ENCODE assay signal across 17 cellular contexts in genomic region chr12:132579747-132580146, GRCh38. TPM values are rescaled to one million over a fixed set of nuclear protein-coding genes. Genes with fewer than 3 reads are reported as not detected.
DNase-seq lines count a peak whose midpoint lies in the region; ATAC-seq and TF ChIP-seq lines count a peak whose summit lies in the region.
"Had no signal": no experiment of that assay in that cellular context is flagged by ENCODE, and none has a peak within 500 bp of the region (broad histone marks: within the 10 kb centered on the region; RNA-seq: fewer than 3 reads in every experiment).

No MANE protein-coding gene starts in this region.

- H3K9me3 Mint-ChIP-seq in activated naive CD8-positive, alpha-beta T cell treated with anti-CD3 and anti-CD28 coated beads for 36 hours, result no peaks in the 10 kb centered on the region
- H3K9me3 Mint-ChIP-seq in activated naive CD8-positive, alpha-beta T cell treated with anti-CD3 and anti-CD28 coated beads, Interleukin-2, amount 50 U/mL, for 24 hours, result no peaks in the 10 kb centered on the region
- H3K9me3 Mint-ChIP-seq in HFFc6, result no peaks in the 10 kb centered on the region
- H3K9me3 Mint-ChIP-seq: H9 had no signal

- no peaks in the 10 kb centered on the region for H3K4me1 Mint-ChIP-seq in activated naive CD8-positive, alpha-beta T cell treated with anti-CD3 and anti-CD28 coated beads for 36 hours
- H3K4me1 Mint-ChIP-seq in activated naive CD8-positive, alpha-beta T cell treated with anti-CD3 and anti-CD28 coated beads, Interleukin-2, amount 50 U/mL, for 24 hours, result no peaks in the 10 kb centered on the region
- H3K4me1 Mint-ChIP-seq in HFFc6 (ENCODE audit: low read depth), result no peaks in the 10 kb centered on the region

- TF ChIP-seq CTCF in HFFc6 (IDR thresholded peaks at IDR 0.05) (0 out of 2 replicates have a peak, but pooled peaks have one; percentile 0), gastroesophageal sphincter (IDR thresholded peaks at IDR 0.05) (peak in 1 of 4 experiments; percentile 1)

- H3K36me3 ChIP-seq in gastroesophageal sphincter, result peaks cover 0 to 89% of the 10 kb centered on the region in 2 donors

- H3K9me3 ChIP-seq in gastroesophageal sphincter, result no peaks in the 10 kb centered on the region
- H3K9me3 ChIP-seq: BLaER1 had no signal

- no peaks in the 10 kb centered on the region for H3K27me3 Mint-ChIP-seq in activated naive CD8-positive, alpha-beta T cell treated with anti-CD3 and anti-CD28 coated beads for 36 hours
- H3K27me3 Mint-ChIP-seq in activated naive CD8-positive, alpha-beta T cell treated with anti-CD3 and anti-CD28 coated beads, Interleukin-2, amount 50 U/mL, for 24 hours, result no peaks in the 10 kb centered on the region
- H3K27me3 Mint-ChIP-seq in HFFc6 (ENCODE audit: insufficient read depth), result peaks cover 1% of the 10 kb centered on the region; the same call in 1 of the 2 replicates

- peaks cover 0 to 35% (median 0%) of the 10 kb centered on the region in 3 donors for H3K4me1 ChIP-seq in gastroesophageal sphincter

- whole genome bisulfite sequencing in gastroesophageal sphincter (ENCODE audit: low coverage in 1 of 2), 2 donors, result 47 to 74% methylated on average over 7 to 12 of the region's 12 CpGs

- TF ChIP-seq POLR2A in gastroesophageal sphincter (IDR thresholded peaks at IDR 0.05), result no peak

- no peak for TF ChIP-seq EP300 in gastroesophageal sphincter (IDR thresholded peaks at IDR 0.05)

- H3K4me3 Mint-ChIP-seq in activated naive CD8-positive, alpha-beta T cell treated with anti-CD3 and anti-CD28 coated beads for 36 hours, result no peak overlapping the region
- no peak overlapping the region for H3K4me3 Mint-ChIP-seq in activated naive CD8-positive, alpha-beta T cell treated with anti-CD3 and anti-CD28 coated beads, Interleukin-2, amount 50 U/mL, for 24 hours
- no peak overlapping the region for H3K4me3 Mint-ChIP-seq in HFFc6
- H3K4me3 Mint-ChIP-seq: GM23338, H9 had no signal

- no peak overlapping the region for H3K4me3 ChIP-seq in gastroesophageal sphincter
- H3K4me3 ChIP-seq: BLaER1, GM23338 had no signal

- ATAC-seq in activated naive CD8-positive, alpha-beta T cell treated with anti-CD3 and anti-CD28 coated beads, Interleukin-2, amount 50 U/mL, for 24 hours, result no peak
- peak; percentile 56 for ATAC-seq in gastroesophageal sphincter
- peak; percentile 66 for ATAC-seq in sciatic nerve
- ATAC-seq in HG02678 (IDR thresholded peaks at IDR 0.05; ENCODE audit: unreplicated experiment), result no peak
- ATAC-seq: GM23338, HepG2 had no signal

- no peaks in the 10 kb centered on the region for H3K27me3 ChIP-seq in gastroesophageal sphincter
- H3K27me3 ChIP-seq: BLaER1 had no signal

- peak overlapping the region in 3 of 4 donors; percentile 45 to 77 (median 54) for H3K27ac ChIP-seq in gastroesophageal sphincter
- H3K27ac ChIP-seq: BLaER1 had no signal

- no peak for DNase-seq in activated naive CD8-positive, alpha-beta T cell treated with anti-CD3 and anti-CD28 coated beads for 36 hours
- no peak for DNase-seq in activated naive CD8-positive, alpha-beta T cell treated with anti-CD3 and anti-CD28 coated beads, Interleukin-2, amount 50 U/mL, for 24 hours
- DNase-seq in HFFc6 (no peak), sciatic nerve (ENCODE audit: low spot score) (no peak), NCI-H2171 treated with DMSO at 0.1 percent for 48 hours (lab: John Stamatoyannopoulos, UW) (no peak), DMS153 (lab: John Stamatoyannopoulos, UW) (no peak)
- DNase-seq: 8988T, AML-193, DMS79 treated with DMSO at 0.1 percent for 48 hours, EL, GDM1, H9 had no signal

- intact Hi-C loops in sciatic nerve (cut with DNase I), result no loop called here

- H3K27ac Mint-ChIP-seq in activated naive CD8-positive, alpha-beta T cell treated with anti-CD3 and anti-CD28 coated beads for 36 hours, result peak overlapping the region; percentile 43
- H3K27ac Mint-ChIP-seq in activated naive CD8-positive, alpha-beta T cell treated with anti-CD3 and anti-CD28 coated beads, Interleukin-2, amount 50 U/mL, for 24 hours, result no peak overlapping the region
- H3K27ac Mint-ChIP-seq in HFFc6, result no peak overlapping the region
- H3K27ac Mint-ChIP-seq: GM23338, H9 had no signal

- H3K36me3 Mint-ChIP-seq in activated naive CD8-positive, alpha-beta T cell treated with anti-CD3 and anti-CD28 coated beads for 36 hours, result peaks cover 6% of the 10 kb centered on the region
- H3K36me3 Mint-ChIP-seq in activated naive CD8-positive, alpha-beta T cell treated with anti-CD3 and anti-CD28 coated beads, Interleukin-2, amount 50 U/mL, for 24 hours (ENCODE audit: low read depth), result peaks cover 4% of the 10 kb centered on the region
- peaks cover 9% of the 10 kb centered on the region for H3K36me3 Mint-ChIP-seq in HFFc6 (ENCODE audit: low read depth)

RNA-seq across cellular contexts. Expression of gene LRCOL1, which starts 30.6 kb away (rescaled TPM):
- total RNA-seq in activated naive CD8-positive, alpha-beta T cell treated with anti-CD3 and anti-CD28 coated beads for 36 hours, result not detected
- total RNA-seq in HFFc6 (2021; fragmentation: NEBNext Ultra II Directional; extraction: Animal tissue kit (Norgen Biotek cat#: 25700)), result under 1 TPM; 0.23 to 1.00 (median 0.52) TPM
- total RNA-seq in gastroesophageal sphincter (not detected), sciatic nerve (not detected)
- total RNA-seq: H9, HepG2 had no signal

RNA-seq across cellular contexts. Expression of gene P2RX2, which starts 38.8 kb away (rescaled TPM):
- total RNA-seq in activated naive CD8-positive, alpha-beta T cell treated with anti-CD3 and anti-CD28 coated beads for 36 hours, result not detected
- total RNA-seq in HFFc6 (2021; fragmentation: NEBNext Ultra II Directional; extraction: Animal tissue kit (Norgen Biotek cat#: 25700)), result not detected
- total RNA-seq in gastroesophageal sphincter (1 to 10 TPM in 3 of 4 donors, under 1 TPM in 1; 0.47 to 3.9 (median 3.3) TPM), sciatic nerve (not detected)
- total RNA-seq: HepG2 had no signal

Comparison
In these comparisons a context has a peak if more than half of its experiments do, and no peak if none do; other contexts are left out.
1. ATAC-seq: peak in gastroesophageal sphincter (single experiment) and sciatic nerve (single experiment); none in activated naive CD8-positive, alpha-beta T cell treated with anti-CD3 and anti-CD28 coated beads, Interleukin-2, amount 50 U/mL, for 24 hours (single experiment) and HG02678 (single experiment).